In the genomic region with DNA sequence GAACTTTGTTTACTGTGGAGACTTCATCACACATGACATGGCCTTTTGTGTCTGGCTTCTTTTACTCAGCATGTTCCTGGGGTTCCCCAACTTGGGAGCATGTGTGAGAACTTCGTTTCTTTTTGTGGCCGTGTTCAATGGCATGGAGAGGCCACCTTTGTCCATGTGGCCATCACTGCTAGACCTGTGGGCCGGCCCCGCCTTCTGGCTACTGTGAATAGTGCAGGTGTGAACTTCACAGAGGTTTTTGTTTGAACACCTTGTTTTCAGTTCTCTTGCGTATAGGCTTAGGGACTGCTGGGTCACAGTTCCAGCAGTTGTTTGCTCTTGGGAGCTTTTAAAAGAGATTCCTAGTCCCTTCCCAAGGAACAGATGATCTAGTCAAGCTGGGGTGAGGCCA, we compare ENCODE assay signal across 1 cellular context.
A peak's percentile ranks its signal among the peaks of the same experiment; 100 is the strongest.
TF ChIP-seq lines count a peak whose summit lies in the region.

No MANE protein-coding gene starts in this region.

TF ChIP-seq in HepG2, 621 proteins besides CTCF, POLR2A, EP300 and RAD21 (continued from another document and continues in another):
- TF ChIP-seq ERF (CRISPR knock-in tag; IDR thresholded peaks at IDR 0.05) (peak; percentile 43; the same call in 1 of the 2 replicates), SAP130 (CRISPR knock-in tag; IDR thresholded peaks at IDR 0.05; ENCODE audit: low read depth) (peak; percentile 41; the same call in 1 of the 2 replicates), U2AF1 (optimal IDR thresholded peaks at IDR 0.05; ENCODE audit: low read depth, low read length) (no peak), CCDC6 (CRISPR knock-in tag; IDR thresholded peaks at IDR 0.05) (no peak), ZNF879 (CRISPR knock-in tag; IDR thresholded peaks at IDR 0.05) (no peak), ZNF207 (IDR thresholded peaks at IDR 0.05; ENCODE audit: borderline replicate concordance) (no peak), JARID2 (CRISPR knock-in tag; IDR thresholded peaks at IDR 0.05; ENCODE audit: insufficient replicate concordance) (no peak), KDM2A (CRISPR knock-in tag; IDR thresholded peaks at IDR 0.05; ENCODE audit: borderline replicate concordance, low read depth) (0 out of 2 replicates have a peak, but pooled peaks have one; percentile 43), ZNF431 (CRISPR knock-in tag; IDR thresholded peaks at IDR 0.05; ENCODE audit: borderline replicate concordance, low read depth) (no peak), SRSF1 (optimal IDR thresholded peaks at IDR 0.05; ENCODE audit: low read depth, low read length) (no peak), SATB2 (CRISPR knock-in tag; IDR thresholded peaks at IDR 0.05) (no peak), HDAC1 (CRISPR knock-in tag; IDR thresholded peaks at IDR 0.05) (no peak), NFE2L2 (IDR thresholded peaks at IDR 0.05; ENCODE audit: low read length) (no peak), HDAC6 (IDR thresholded peaks at IDR 0.05; ENCODE audit: low read depth, low read length) (no peak), NFRKB (IDR thresholded peaks at IDR 0.05) (no peak), ZNF530 (CRISPR knock-in tag; IDR thresholded peaks at IDR 0.05; ENCODE audit: low read depth) (no peak), ZNF792 (CRISPR knock-in tag; IDR thresholded peaks at IDR 0.05) (no peak), SP2 (CRISPR knock-in tag; IDR thresholded peaks at IDR 0.05) (no peak), KLF15 (CRISPR knock-in tag; IDR thresholded peaks at IDR 0.05; ENCODE audit: borderline replicate concordance) (no peak), ZNF558 (CRISPR knock-in tag; IDR thresholded peaks at IDR 0.05; ENCODE audit: borderline replicate concordance) (no peak), CBFB (CRISPR knock-in tag; IDR thresholded peaks at IDR 0.05) (no peak), ZNF33A (CRISPR knock-in tag; IDR thresholded peaks at IDR 0.05; ENCODE audit: borderline replicate concordance) (no peak), EED (CRISPR knock-in tag; IDR thresholded peaks at IDR 0.05) (no peak), RFX3 (CRISPR knock-in tag; IDR thresholded peaks at IDR 0.05) (no peak), GLI4 (CRISPR knock-in tag; IDR thresholded peaks at IDR 0.05; ENCODE audit: borderline replicate concordance) (no peak), FOXM1 (CRISPR knock-in tag; IDR thresholded peaks at IDR 0.05) (no peak), NCOR1 (IDR thresholded peaks at IDR 0.05; ENCODE audit: borderline replicate concordance, low read length) (no peak), ZNF652 (CRISPR knock-in tag; IDR thresholded peaks at IDR 0.05; ENCODE audit: borderline replicate concordance, low read depth) (no peak), ZNF225 (CRISPR knock-in tag; IDR thresholded peaks at IDR 0.05) (no peak), SETDB1 (CRISPR knock-in tag; IDR thresholded peaks at IDR 0.05; ENCODE audit: borderline replicate concordance) (no peak), HIVEP1 (CRISPR knock-in tag; IDR thresholded peaks at IDR 0.05) (no peak), SP5 (CRISPR knock-in tag; IDR thresholded peaks at IDR 0.05; ENCODE audit: borderline replicate concordance, low read depth) (peak; percentile 63; the same call in 1 of the 2 replicates), FOXA3 (CRISPR knock-in tag; IDR thresholded peaks at IDR 0.05) (no peak), HDAC2 (CRISPR knock-in tag; IDR thresholded peaks at IDR 0.05) (peak; percentile 47; the same call in 1 of the 2 replicates), ZNF382 (CRISPR knock-in tag; IDR thresholded peaks at IDR 0.05; ENCODE audit: borderline replicate concordance) (no peak), HOXA9 (CRISPR knock-in tag; IDR thresholded peaks at IDR 0.05; ENCODE audit: borderline replicate concordance) (no peak), TBX2 (CRISPR knock-in tag; IDR thresholded peaks at IDR 0.05; ENCODE audit: borderline replicate concordance) (peak; percentile 85; the same call in 1 of the 2 replicates), ZNF839 (CRISPR knock-in tag; IDR thresholded peaks at IDR 0.05; ENCODE audit: borderline replicate concordance) (no peak), STAT5B (CRISPR knock-in tag; IDR thresholded peaks at IDR 0.05) (no peak), DPF2 (CRISPR knock-in tag; IDR thresholded peaks at IDR 0.05; ENCODE audit: borderline replicate concordance, low read depth) (no peak)
- TF ChIP-seq, protein P1, sequence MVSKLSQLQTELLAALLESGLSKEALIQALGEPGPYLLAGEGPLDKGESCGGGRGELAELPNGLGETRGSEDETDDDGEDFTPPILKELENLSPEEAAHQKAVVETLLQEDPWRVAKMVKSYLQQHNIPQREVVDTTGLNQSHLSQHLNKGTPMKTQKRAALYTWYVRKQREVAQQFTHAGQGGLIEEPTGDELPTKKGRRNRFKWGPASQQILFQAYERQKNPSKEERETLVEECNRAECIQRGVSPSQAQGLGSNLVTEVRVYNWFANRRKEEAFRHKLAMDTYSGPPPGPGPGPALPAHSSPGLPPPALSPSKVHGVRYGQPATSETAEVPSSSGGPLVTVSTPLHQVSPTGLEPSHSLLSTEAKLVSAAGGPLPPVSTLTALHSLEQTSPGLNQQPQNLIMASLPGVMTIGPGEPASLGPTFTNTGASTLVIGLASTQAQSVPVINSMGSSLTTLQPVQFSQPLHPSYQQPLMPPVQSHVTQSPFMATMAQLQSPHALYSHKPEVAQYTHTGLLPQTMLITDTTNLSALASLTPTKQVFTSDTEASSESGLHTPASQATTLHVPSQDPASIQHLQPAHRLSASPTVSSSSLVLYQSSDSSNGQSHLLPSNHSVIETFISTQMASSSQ (IDR thresholded peaks at IDR 0.05; ENCODE audit: low read depth), result no peak
- TF ChIP-seq, protein P1 (CRISPR knock-in tag; IDR thresholded peaks at IDR 0.05; ENCODE audit: borderline replicate concordance), result no peak
- TF ChIP-seq, protein P2, sequence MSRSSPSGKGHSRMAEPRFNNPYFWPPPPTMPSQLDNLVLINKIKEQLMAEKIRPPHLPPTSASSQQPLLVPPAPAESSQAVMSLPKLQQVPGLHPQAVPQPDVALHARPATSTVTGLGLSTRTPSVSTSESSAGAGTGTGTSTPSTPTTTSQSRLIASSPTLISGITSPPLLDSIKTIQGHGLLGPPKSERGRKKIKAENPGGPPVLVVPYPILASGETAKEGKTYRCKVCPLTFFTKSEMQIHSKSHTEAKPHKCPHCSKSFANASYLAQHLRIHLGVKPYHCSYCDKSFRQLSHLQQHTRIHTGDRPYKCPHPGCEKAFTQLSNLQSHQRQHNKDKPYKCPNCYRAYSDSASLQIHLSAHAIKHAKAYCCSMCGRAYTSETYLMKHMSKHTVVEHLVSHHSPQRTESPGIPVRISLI (CRISPR knock-in tag; IDR thresholded peaks at IDR 0.05; ENCODE audit: borderline replicate concordance), result no peak
- TF ChIP-seq, protein P3, sequence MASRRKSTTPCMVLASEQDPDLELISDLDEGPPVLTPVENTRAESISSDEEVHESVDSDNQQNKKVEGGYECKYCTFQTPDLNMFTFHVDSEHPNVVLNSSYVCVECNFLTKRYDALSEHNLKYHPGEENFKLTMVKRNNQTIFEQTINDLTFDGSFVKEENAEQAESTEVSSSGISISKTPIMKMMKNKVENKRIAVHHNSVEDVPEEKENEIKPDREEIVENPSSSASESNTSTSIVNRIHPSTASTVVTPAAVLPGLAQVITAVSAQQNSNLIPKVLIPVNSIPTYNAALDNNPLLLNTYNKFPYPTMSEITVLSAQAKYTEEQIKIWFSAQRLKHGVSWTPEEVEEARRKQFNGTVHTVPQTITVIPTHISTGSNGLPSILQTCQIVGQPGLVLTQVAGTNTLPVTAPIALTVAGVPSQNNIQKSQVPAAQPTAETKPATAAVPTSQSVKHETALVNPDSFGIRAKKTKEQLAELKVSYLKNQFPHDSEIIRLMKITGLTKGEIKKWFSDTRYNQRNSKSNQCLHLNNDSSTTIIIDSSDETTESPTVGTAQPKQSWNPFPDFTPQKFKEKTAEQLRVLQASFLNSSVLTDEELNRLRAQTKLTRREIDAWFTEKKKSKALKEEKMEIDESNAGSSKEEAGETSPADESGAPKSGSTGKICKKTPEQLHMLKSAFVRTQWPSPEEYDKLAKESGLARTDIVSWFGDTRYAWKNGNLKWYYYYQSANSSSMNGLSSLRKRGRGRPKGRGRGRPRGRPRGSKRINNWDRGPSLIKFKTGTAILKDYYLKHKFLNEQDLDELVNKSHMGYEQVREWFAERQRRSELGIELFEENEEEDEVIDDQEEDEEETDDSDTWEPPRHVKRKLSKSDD (CRISPR knock-in tag; IDR thresholded peaks at IDR 0.05; ENCODE audit: low read depth), result no peak
- TF ChIP-seq, protein P4, sequence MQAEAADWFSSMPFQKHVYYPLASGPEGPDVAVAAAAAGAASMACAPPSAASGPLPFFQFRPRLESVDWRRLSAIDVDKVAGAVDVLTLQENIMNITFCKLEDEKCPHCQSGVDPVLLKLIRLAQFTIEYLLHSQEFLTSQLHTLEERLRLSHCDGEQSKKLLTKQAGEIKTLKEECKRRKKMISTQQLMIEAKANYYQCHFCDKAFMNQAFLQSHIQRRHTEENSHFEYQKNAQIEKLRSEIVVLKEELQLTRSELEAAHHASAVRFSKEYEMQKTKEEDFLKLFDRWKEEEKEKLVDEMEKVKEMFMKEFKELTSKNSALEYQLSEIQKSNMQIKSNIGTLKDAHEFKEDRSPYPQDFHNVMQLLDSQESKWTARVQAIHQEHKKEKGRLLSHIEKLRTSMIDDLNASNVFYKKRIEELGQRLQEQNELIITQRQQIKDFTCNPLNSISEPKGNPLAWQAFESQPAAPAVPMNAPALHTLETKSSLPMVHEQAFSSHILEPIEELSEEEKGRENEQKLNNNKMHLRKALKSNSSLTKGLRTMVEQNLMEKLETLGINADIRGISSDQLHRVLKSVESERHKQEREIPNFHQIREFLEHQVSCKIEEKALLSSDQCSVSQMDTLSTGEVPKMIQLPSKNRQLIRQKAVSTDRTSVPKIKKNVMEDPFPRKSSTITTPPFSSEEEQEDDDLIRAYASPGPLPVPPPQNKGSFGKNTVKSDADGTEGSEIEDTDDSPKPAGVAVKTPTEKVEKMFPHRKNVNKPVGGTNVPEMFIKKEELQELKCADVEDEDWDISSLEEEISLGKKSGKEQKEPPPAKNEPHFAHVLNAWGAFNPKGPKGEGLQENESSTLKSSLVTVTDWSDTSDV (CRISPR knock-in tag; IDR thresholded peaks at IDR 0.05), result no peak
- TF ChIP-seq, protein P5, sequence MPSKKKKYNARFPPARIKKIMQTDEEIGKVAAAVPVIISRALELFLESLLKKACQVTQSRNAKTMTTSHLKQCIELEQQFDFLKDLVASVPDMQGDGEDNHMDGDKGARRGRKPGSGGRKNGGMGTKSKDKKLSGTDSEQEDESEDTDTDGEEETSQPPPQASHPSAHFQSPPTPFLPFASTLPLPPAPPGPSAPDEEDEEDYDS (CRISPR knock-in tag; IDR thresholded peaks at IDR 0.05), result 0 out of 2 replicates have a peak, but pooled peaks have one; percentile 26
- TF ChIP-seq, protein P6, sequence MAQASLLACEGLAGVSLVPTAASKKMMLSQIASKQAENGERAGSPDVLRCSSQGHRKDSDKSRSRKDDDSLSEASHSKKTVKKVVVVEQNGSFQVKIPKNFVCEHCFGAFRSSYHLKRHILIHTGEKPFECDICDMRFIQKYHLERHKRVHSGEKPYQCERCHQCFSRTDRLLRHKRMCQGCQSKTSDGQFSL (CRISPR knock-in tag; IDR thresholded peaks at IDR 0.05), result no peak
- TF ChIP-seq, protein P7, sequence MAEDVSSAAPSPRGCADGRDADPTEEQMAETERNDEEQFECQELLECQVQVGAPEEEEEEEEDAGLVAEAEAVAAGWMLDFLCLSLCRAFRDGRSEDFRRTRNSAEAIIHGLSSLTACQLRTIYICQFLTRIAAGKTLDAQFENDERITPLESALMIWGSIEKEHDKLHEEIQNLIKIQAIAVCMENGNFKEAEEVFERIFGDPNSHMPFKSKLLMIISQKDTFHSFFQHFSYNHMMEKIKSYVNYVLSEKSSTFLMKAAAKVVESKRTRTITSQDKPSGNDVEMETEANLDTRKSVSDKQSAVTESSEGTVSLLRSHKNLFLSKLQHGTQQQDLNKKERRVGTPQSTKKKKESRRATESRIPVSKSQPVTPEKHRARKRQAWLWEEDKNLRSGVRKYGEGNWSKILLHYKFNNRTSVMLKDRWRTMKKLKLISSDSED (CRISPR knock-in tag; IDR thresholded peaks at IDR 0.05), result no peak
- TF ChIP-seq, protein P8, sequence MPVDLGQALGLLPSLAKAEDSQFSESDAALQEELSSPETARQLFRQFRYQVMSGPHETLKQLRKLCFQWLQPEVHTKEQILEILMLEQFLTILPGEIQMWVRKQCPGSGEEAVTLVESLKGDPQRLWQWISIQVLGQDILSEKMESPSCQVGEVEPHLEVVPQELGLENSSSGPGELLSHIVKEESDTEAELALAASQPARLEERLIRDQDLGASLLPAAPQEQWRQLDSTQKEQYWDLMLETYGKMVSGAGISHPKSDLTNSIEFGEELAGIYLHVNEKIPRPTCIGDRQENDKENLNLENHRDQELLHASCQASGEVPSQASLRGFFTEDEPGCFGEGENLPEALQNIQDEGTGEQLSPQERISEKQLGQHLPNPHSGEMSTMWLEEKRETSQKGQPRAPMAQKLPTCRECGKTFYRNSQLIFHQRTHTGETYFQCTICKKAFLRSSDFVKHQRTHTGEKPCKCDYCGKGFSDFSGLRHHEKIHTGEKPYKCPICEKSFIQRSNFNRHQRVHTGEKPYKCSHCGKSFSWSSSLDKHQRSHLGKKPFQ (CRISPR knock-in tag; IDR thresholded peaks at IDR 0.05; ENCODE audit: insufficient replicate concordance), result no peak
- TF ChIP-seq, protein P9, sequence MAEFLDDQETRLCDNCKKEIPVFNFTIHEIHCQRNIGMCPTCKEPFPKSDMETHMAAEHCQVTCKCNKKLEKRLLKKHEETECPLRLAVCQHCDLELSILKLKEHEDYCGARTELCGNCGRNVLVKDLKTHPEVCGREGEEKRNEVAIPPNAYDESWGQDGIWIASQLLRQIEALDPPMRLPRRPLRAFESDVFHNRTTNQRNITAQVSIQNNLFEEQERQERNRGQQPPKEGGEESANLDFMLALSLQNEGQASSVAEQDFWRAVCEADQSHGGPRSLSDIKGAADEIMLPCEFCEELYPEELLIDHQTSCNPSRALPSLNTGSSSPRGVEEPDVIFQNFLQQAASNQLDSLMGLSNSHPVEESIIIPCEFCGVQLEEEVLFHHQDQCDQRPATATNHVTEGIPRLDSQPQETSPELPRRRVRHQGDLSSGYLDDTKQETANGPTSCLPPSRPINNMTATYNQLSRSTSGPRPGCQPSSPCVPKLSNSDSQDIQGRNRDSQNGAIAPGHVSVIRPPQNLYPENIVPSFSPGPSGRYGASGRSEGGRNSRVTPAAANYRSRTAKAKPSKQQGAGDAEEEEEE (CRISPR knock-in tag; IDR thresholded peaks at IDR 0.05; ENCODE audit: borderline replicate concordance), result no peak
